Comparison of ENCODE assay signal across 9 cellular contexts in genomic region chr18:3649559-3650426, GRCh38.
DNase-seq lines count a peak whose midpoint lies in the region; TF ChIP-seq lines count a peak whose summit lies in the region.
"Had no signal": no experiment of that assay in that cellular context is flagged by ENCODE, and none has a peak within 500 bp of the region (broad histone marks: within the 10 kb centered on the region; RNA-seq: fewer than 3 reads in every experiment).

No MANE protein-coding gene starts in this region.

- H3K36me3 ChIP-seq in uterus, result no peaks in the 10 kb centered on the region

- no peak overlapping the region for H3K4me3 ChIP-seq in uterus

- intact Hi-C loops in activated CD4-positive, alpha-beta T cell treated with anti-CD3 and anti-CD28 coated beads, Interleukin-2, amount 10 ng/mL, durations not matched to agents 24 days and 14 days (cut with micrococcal nuclease), result no loop called here
- intact Hi-C loops in uterus (cut with DNase I; ENCODE audit: low total_unique reads), result no loop called here

- peak overlapping the region in 1 of 2 donors; percentile 52 for H3K27ac ChIP-seq in uterus

- POLR2A ChIA-PET in activated CD4-positive, alpha-beta T cell treated with anti-CD3 and anti-CD28 coated beads, Interleukin-2, amount 10 ng/mL, durations not matched to agents 7 days and 5 days (lab: Charles Lee), result no interaction called here

- H3K4me1 Mint-ChIP-seq in activated CD4-positive, alpha-beta T cell treated with anti-CD3 and anti-CD28 coated beads, Interleukin-2, amount 10 ng/mL, durations not matched to agents 24 days and 14 days, result peaks cover 44% of the 10 kb centered on the region
- peaks cover 32% of the 10 kb centered on the region for H3K4me1 Mint-ChIP-seq in activated CD4-positive, alpha-beta T cell treated with anti-CD3 and anti-CD28 coated beads, Interleukin-2, amount 10 ng/mL, durations not matched to agents 7 days and 5 days

- no peaks in the 10 kb centered on the region for H3K9me3 ChIP-seq in uterus

- H3K36me3 Mint-ChIP-seq in activated CD4-positive, alpha-beta T cell treated with anti-CD3 and anti-CD28 coated beads, Interleukin-2, amount 10 ng/mL, durations not matched to agents 24 days and 14 days (ENCODE audit: low read depth), result peaks cover 3% of the 10 kb centered on the region
- H3K36me3 Mint-ChIP-seq in activated CD4-positive, alpha-beta T cell treated with anti-CD3 and anti-CD28 coated beads, Interleukin-2, amount 10 ng/mL, durations not matched to agents 7 days and 5 days (ENCODE audit: low read depth), result no peaks in the 10 kb centered on the region

- no peak for TF ChIP-seq CTCF in uterus (IDR thresholded peaks at IDR 0.05)

- H3K27me3 Mint-ChIP-seq in activated CD4-positive, alpha-beta T cell treated with anti-CD3 and anti-CD28 coated beads, Interleukin-2, amount 10 ng/mL, durations not matched to agents 24 days and 14 days, result no peaks in the 10 kb centered on the region
- H3K27me3 Mint-ChIP-seq in activated CD4-positive, alpha-beta T cell treated with anti-CD3 and anti-CD28 coated beads, Interleukin-2, amount 10 ng/mL, durations not matched to agents 7 days and 5 days, result no peaks in the 10 kb centered on the region

- CTCF ChIA-PET in activated CD4-positive, alpha-beta T cell treated with anti-CD3 and anti-CD28 coated beads, Interleukin-2, amount 10 ng/mL, durations not matched to agents 7 days and 5 days (lab: Charles Lee), result interaction anchor here (0.6 to 1.7 kb wide), 5 partner anchors 9 to 122 kb away, joined by 3 to 5 read pairs (median 4); no protein-coding TSS in a partner anchor

- H3K9me3 Mint-ChIP-seq in activated CD4-positive, alpha-beta T cell treated with anti-CD3 and anti-CD28 coated beads, Interleukin-2, amount 10 ng/mL, durations not matched to agents 24 days and 14 days, result peaks cover 3% of the 10 kb centered on the region
- H3K9me3 Mint-ChIP-seq in activated CD4-positive, alpha-beta T cell treated with anti-CD3 and anti-CD28 coated beads, Interleukin-2, amount 10 ng/mL, durations not matched to agents 7 days and 5 days, result no peaks in the 10 kb centered on the region

- TF ChIP-seq POLR2A in uterus (IDR thresholded peaks at IDR 0.05), result no peak

- no peak overlapping the region for H3K4me3 Mint-ChIP-seq in activated CD4-positive, alpha-beta T cell treated with anti-CD3 and anti-CD28 coated beads, Interleukin-2, amount 10 ng/mL, durations not matched to agents 24 days and 14 days
- H3K4me3 Mint-ChIP-seq in activated CD4-positive, alpha-beta T cell treated with anti-CD3 and anti-CD28 coated beads, Interleukin-2, amount 10 ng/mL, durations not matched to agents 7 days and 5 days, result no peak overlapping the region

- peak overlapping the region; percentile 53 for H3K27ac Mint-ChIP-seq in activated CD4-positive, alpha-beta T cell treated with anti-CD3 and anti-CD28 coated beads, Interleukin-2, amount 10 ng/mL, durations not matched to agents 24 days and 14 days
- H3K27ac Mint-ChIP-seq in activated CD4-positive, alpha-beta T cell treated with anti-CD3 and anti-CD28 coated beads, Interleukin-2, amount 10 ng/mL, durations not matched to agents 7 days and 5 days, result no peak overlapping the region

- H3K27me3 ChIP-seq in uterus, result no peaks in the 10 kb centered on the region

- no peaks in the 10 kb centered on the region for H3K4me1 ChIP-seq in uterus

- DNase-seq in activated CD4-positive, alpha-beta T cell treated with anti-CD3 and anti-CD28 coated beads, Interleukin-2, amount 10 ng/mL, durations not matched to agents 24 days and 14 days, result no peak
- no peak for DNase-seq in activated CD4-positive, alpha-beta T cell treated with anti-CD3 and anti-CD28 coated beads, Interleukin-2, amount 10 ng/mL, durations not matched to agents 7 days and 5 days
- DNase-seq in astrocyte of the hippocampus (ENCODE audit: low read depth, low spot score) (peak; percentile 57), islet precursor cell (peak; percentile 73), uterus (peak; percentile 59 to 62), RPMI8226 (no peak), SHP77 treated with DMSO at 0.1 percent for 48 hours (lab: John Stamatoyannopoulos, UW) (no peak), iPS-NIHi7 (ENCODE audit: extremely low spot score) (no peak)
- DNase-seq: small intestine had no signal

Comparison
In these comparisons a context has a peak if more than half of its experiments do, and no peak if none do; other contexts are left out.
1. DNase-seq: peak in astrocyte of the hippocampus (single experiment), islet precursor cell (single experiment) and uterus (2 of 2); none in activated CD4-positive, alpha-beta T cell treated with anti-CD3 and anti-CD28 coated beads, Interleukin-2, amount 10 ng/mL, durations not matched to agents 24 days and 14 days (single experiment), activated CD4-positive, alpha-beta T cell treated with anti-CD3 and anti-CD28 coated beads, Interleukin-2, amount 10 ng/mL, durations not matched to agents 7 days and 5 days (single experiment), RPMI8226 (single experiment), SHP77 treated with DMSO at 0.1 percent for 48 hours (single experiment) and iPS-NIHi7 (single experiment).